14 cellular contexts compared by ENCODE assay signal in the genomic region with DNA sequence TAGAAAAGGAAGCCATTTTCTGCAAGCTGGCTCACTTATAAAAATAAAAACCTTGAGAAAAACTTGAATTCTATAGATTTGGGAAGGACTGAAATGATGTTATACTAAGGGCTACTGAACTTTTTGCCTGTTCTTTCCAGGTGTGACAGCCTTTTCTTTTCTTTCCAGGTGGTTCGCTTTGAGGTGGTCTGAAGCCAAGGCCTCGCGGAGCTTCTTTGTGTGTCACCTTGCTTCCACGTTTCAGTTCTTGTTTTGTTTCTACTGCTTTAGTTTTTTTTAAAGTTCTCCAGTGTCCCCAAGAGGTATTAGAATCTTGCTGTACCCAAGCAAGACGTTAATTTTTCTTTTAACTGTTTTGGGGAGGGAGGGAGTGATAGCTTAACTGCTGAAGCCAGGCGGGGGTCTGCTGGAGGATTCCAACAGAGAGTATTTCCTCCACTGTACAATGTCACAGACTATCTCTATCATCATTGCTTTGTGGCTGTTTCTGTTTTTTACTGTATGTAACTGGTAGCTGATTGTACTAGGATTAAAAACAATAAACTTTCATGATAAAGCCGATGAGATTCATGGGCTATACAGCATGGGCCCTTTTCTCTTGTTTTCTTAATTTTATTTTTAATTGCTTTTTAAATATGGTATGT. TPM values are rescaled to one million over a fixed set of nuclear protein-coding genes. Genes with fewer than 3 reads are reported as not detected.
A peak's percentile ranks its signal among the peaks of the same experiment; 100 is the strongest.
DNase-seq lines count a peak whose midpoint lies in the region; ATAC-seq and TF ChIP-seq lines count a peak whose summit lies in the region.
"Had no signal": no experiment of that assay in that cellular context is flagged by ENCODE, and none has a peak within 500 bp of the region (broad histone marks: within the 10 kb centered on the region; RNA-seq: fewer than 3 reads in every experiment).

No MANE protein-coding gene starts in this region.

- CTCF ChIA-PET in CD4-positive, alpha-beta memory T cell (lab: Charles Lee; ENCODE audit: partially characterized antibody): interaction anchor here (0.6 to 5.2 kb wide), 5 partner anchors 12 to 73 kb away, joined by 3 to 39 read pairs (median 4); no protein-coding TSS in a partner anchor

- no peak overlapping the region for H3K4ac ChIP-seq in mesenchymal stem cell (ENCODE audit: low read depth in 1 of 2, low read length in 2 of 2)

- H3K9ac ChIP-seq in mesenchymal stem cell (ENCODE audit: low read length): no peak overlapping the region

- peak overlapping the region; percentile 5 for H2AK5ac ChIP-seq in mesenchymal stem cell (ENCODE audit: low read length, severe bottlenecking)

- H4K91ac ChIP-seq in mesenchymal stem cell (ENCODE audit: low read length): no peak overlapping the region

- no peak overlapping the region for H2BK120ac ChIP-seq in mesenchymal stem cell (ENCODE audit: low read depth, low read length)

- no peaks in the 10 kb centered on the region for H3K9me3 Mint-ChIP-seq in CD4-positive, alpha-beta memory T cell
- H3K9me3 Mint-ChIP-seq: CD14-positive monocyte had no signal

- H3K27ac ChIP-seq in CD4-positive, alpha-beta memory T cell (ENCODE audit: low read depth, low read length): peak overlapping the region; percentile 65
- H3K27ac ChIP-seq in mesenchymal stem cell (ENCODE audit: low read length, poor library complexity, severe bottlenecking): peak overlapping the region; percentile 35
- H3K27ac ChIP-seq: right atrium auricular region had no signal

- H3K27me3 Mint-ChIP-seq in CD4-positive, alpha-beta memory T cell: no peaks in the 10 kb centered on the region

- peak; percentile 44 for ATAC-seq in GM18498 (IDR thresholded peaks at IDR 0.05; ENCODE audit: unreplicated experiment)
- peak; percentile 26; the same call in 1 of the 3 replicates for ATAC-seq in SK-N-SH treated with all-trans-retinoic acid at 6 μM for 48 hours

- no peak overlapping the region for H2BK5ac ChIP-seq in mesenchymal stem cell (ENCODE audit: low read depth, low read length, poor library complexity, severe bottlenecking)

- WGBS in mesenchymal stem cell: 94% methylated on average over 4 of the region's 7 CpGs

- no peak overlapping the region for H3K14ac ChIP-seq in mesenchymal stem cell (ENCODE audit: low read length in 2 of 2)

- peaks cover 64% of the 10 kb centered on the region for H3K4me1 ChIP-seq in CD4-positive, alpha-beta memory T cell (ENCODE audit: insufficient read depth, low read length)
- peaks cover 6% of the 10 kb centered on the region for H3K4me1 ChIP-seq in mesenchymal stem cell (ENCODE audit: control insufficient read depth, insufficient read depth, low read depth, low read length)
- H3K4me1 ChIP-seq: right atrium auricular region had no signal

- peaks cover 6% of the 10 kb centered on the region for H3K79me1 ChIP-seq in mesenchymal stem cell (replicated peaks; ENCODE audit: low read length, poor library complexity, severe bottlenecking)

- H4K8ac ChIP-seq in mesenchymal stem cell (ENCODE audit: low read length): no peak overlapping the region

- peaks cover under 1 to 22% of the 10 kb centered on the region in 2 donors for H3K36me3 Mint-ChIP-seq in CD4-positive, alpha-beta memory T cell

- peak overlapping the region; percentile 67 to 99 (median 96) for H3K27ac Mint-ChIP-seq in CD4-positive, alpha-beta memory T cell

- H3K4me1 Mint-ChIP-seq in CD4-positive, alpha-beta memory T cell: peaks cover 41 to 69% (median 50%) of the 10 kb centered on the region in 4 donors

- peak overlapping the region in 3 of 8 donors; percentile 10 to 68 (median 11) for H3K4me3 Mint-ChIP-seq in CD4-positive, alpha-beta memory T cell
- H3K4me3 Mint-ChIP-seq: CD14-positive monocyte had no signal

- no peak overlapping the region for H3K4me2 ChIP-seq in mesenchymal stem cell (ENCODE audit: low read length, poor library complexity, severe bottlenecking)

- no peak overlapping the region for H3K4me3 ChIP-seq in CD4-positive, alpha-beta memory T cell (ENCODE audit: low read length in 2 of 2)
- H3K4me3 ChIP-seq in mesenchymal stem cell (ENCODE audit: insufficient read depth in 1 of 2, low read depth in 1 of 2, low read length in 2 of 2): no peak overlapping the region
- H3K4me3 ChIP-seq: right atrium auricular region had no signal

- intact Hi-C loops in CD4-positive, alpha-beta memory T cell (cut with micrococcal nuclease): no loop called here

- no peak overlapping the region for H3K23ac ChIP-seq in mesenchymal stem cell (ENCODE audit: low read length in 2 of 2)

- H2BK12ac ChIP-seq in mesenchymal stem cell (ENCODE audit: low read length in 2 of 2): no peak overlapping the region

- POLR2A ChIA-PET in CD4-positive, alpha-beta memory T cell (lab: Charles Lee; ENCODE audit: partially characterized antibody): interaction anchor here (0.8 to 1.7 kb wide), 5 partner anchors 12 to 72 kb away, joined by 3 to 9 read pairs (median 3); a partner anchor contains a TSS

- peaks cover 2% of the 10 kb centered on the region for H3K36me3 ChIP-seq in CD4-positive, alpha-beta memory T cell (ENCODE audit: insufficient read depth, low read length)
- H3K36me3 ChIP-seq in mesenchymal stem cell (ENCODE audit: control insufficient read depth in 1 of 2, insufficient read depth in 2 of 2, low read depth in 1 of 2, low read length in 2 of 2): peaks cover under 1 to 33% of the 10 kb centered on the region in 2 experiments

- no peak overlapping the region for H2AFZ ChIP-seq in mesenchymal stem cell (ENCODE audit: low read depth, low read length)

- DNase-seq in CD4-positive, alpha-beta memory T cell: no peak
- DNase-seq in mesenchymal stem cell (no peak), C1 segment of cervical spinal cord (lab: John Stamatoyannopoulos, UW) (no peak), NCI-H1417 treated with DMSO at 0.1 percent for 48 hours (lab: John Stamatoyannopoulos, UW) (no peak)
- DNase-seq in stimulated activated CD4-positive, alpha-beta T cell treated with anti-CD3 and anti-CD28 coated beads, Interleukin-2, amount 100 ng/mL, for 48 hours: no peak
- DNase-seq: GF-D8, kidney had no signal

- no peaks in the 10 kb centered on the region for H3K9me3 ChIP-seq in CD4-positive, alpha-beta memory T cell (ENCODE audit: control insufficient read depth in 1 of 2, low read length in 2 of 2)
- no peaks in the 10 kb centered on the region for H3K9me3 ChIP-seq in mesenchymal stem cell (ENCODE audit: control insufficient read depth, low read length)
- H3K9me3 ChIP-seq: right atrium auricular region had no signal

- H3K27me3 ChIP-seq in CD4-positive, alpha-beta memory T cell (ENCODE audit: insufficient read depth, low read length): no peaks in the 10 kb centered on the region
- H3K27me3 ChIP-seq in mesenchymal stem cell (ENCODE audit: control insufficient read depth in 1 of 2, insufficient read depth in 1 of 2, low read length in 2 of 2): no peaks in the 10 kb centered on the region
- H3K27me3 ChIP-seq: right atrium auricular region had no signal

- H2BK15ac ChIP-seq in mesenchymal stem cell (ENCODE audit: low read depth, poor library complexity, severe bottlenecking): no peak overlapping the region

- H3K18ac ChIP-seq in mesenchymal stem cell (ENCODE audit: low read depth in 1 of 2, low read length in 2 of 2): no peak overlapping the region

TF ChIP-seq in SK-N-SH treated with all-trans-retinoic acid at 6 μM for 48 hours, 23 proteins besides CTCF, POLR2A, EP300 and RAD21 (continues in another document):
- TF ChIP-seq ARNTL (CRISPR knock-in tag; IDR thresholded peaks at IDR 0.05; ENCODE audit: borderline replicate concordance, low read depth): no peak
- TF ChIP-seq TOX (CRISPR knock-in tag; IDR thresholded peaks at IDR 0.05; ENCODE audit: borderline replicate concordance): no peak
- no peak for TF ChIP-seq BACH2 (CRISPR knock-in tag; IDR thresholded peaks at IDR 0.05; ENCODE audit: borderline replicate concordance)
- TF ChIP-seq ZFP3 (CRISPR knock-in tag; IDR thresholded peaks at IDR 0.05): no peak
- TF ChIP-seq ESRRG (CRISPR knock-in tag; IDR thresholded peaks at IDR 0.05): no peak
- TF ChIP-seq RARB (CRISPR knock-in tag; IDR thresholded peaks at IDR 0.05): no peak
- TF ChIP-seq, protein P1, sequence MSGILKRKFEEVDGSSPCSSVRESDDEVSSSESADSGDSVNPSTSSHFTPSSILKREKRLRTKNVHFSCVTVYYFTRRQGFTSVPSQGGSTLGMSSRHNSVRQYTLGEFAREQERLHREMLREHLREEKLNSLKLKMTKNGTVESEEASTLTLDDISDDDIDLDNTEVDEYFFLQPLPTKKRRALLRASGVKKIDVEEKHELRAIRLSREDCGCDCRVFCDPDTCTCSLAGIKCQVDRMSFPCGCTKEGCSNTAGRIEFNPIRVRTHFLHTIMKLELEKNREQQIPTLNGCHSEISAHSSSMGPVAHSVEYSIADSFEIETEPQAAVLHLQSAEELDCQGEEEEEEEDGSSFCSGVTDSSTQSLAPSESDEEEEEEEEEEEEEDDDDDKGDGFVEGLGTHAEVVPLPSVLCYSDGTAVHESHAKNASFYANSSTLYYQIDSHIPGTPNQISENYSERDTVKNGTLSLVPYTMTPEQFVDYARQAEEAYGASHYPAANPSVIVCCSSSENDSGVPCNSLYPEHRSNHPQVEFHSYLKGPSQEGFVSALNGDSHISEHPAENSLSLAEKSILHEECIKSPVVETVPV (CRISPR knock-in tag; IDR thresholded peaks at IDR 0.05): no peak
- TF ChIP-seq ZC3H10 (CRISPR knock-in tag; IDR thresholded peaks at IDR 0.05): no peak
- TF ChIP-seq ZNF565 (CRISPR knock-in tag; conservative IDR thresholded peaks at IDR 0.05; ENCODE audit: low read depth): no peak
- TF ChIP-seq SNAI2 (CRISPR knock-in tag; IDR thresholded peaks at IDR 0.05): no peak
- no peak for TF ChIP-seq TCF4 (CRISPR knock-in tag; IDR thresholded peaks at IDR 0.05; ENCODE audit: borderline replicate concordance)

RNA-seq across cellular contexts. Expression of a gene that starts 40.2 kb away (rescaled TPM):
- not detected for total RNA-seq in CD4-positive, alpha-beta memory T cell
- polyA plus RNA-seq in CD4-positive, alpha-beta memory T cell: under 1 TPM in 1 of 2 donors, not detected in 1; 0.05 TPM
- polyA plus RNA-seq in mesenchymal stem cell (2013, experiment 1 of 2): not detected
- polyA plus RNA-seq in mesenchymal stem cell (2013, experiment 2 of 2): not detected
- total RNA-seq: glomerular endothelial cell, kidney, NCI-H460, right atrium auricular region, RPMI7951 had no signal
- polyA plus RNA-seq: CD14-positive monocyte had no signal

RNA-seq across cellular contexts. Expression of a gene that starts 46.0 kb away (rescaled TPM):
- total RNA-seq in CD4-positive, alpha-beta memory T cell: 100 to 1,000 TPM; 101 to 104 TPM
- 10 to 100 TPM in 1 of 2 donors, 1 to 10 TPM in 1; 4.8 to 10.8 TPM for polyA plus RNA-seq in CD4-positive, alpha-beta memory T cell
- polyA plus RNA-seq in mesenchymal stem cell (2013, experiment 1 of 2): 47.5 TPM
- 47.1 TPM for polyA plus RNA-seq in mesenchymal stem cell (2013, experiment 2 of 2)
